In the genomic region with DNA sequence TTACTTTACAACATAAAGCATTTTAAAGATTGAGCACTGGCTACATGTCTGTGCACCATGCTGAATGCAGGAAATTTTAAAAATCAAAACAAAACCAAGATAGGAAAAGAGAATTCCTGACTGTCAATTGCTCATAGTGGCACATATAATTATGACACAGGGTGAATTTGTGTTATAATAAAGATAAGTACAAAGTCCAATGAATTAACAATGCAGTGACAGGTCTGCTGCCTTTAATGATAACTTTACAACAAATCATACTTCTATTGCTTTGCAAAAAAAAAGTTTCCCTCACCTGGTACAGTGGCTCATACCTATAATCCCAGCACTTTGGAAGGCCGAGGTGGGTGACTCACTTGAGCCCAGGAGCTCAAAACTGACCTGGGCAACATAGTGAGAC, we compare ENCODE assay signal across 33 cellular contexts.
"Had no signal": no experiment of that assay in that cellular context is flagged by ENCODE, and none has a peak within 500 bp of the region (broad histone marks: within the 10 kb centered on the region; RNA-seq: fewer than 3 reads in every experiment).

No MANE protein-coding gene starts in this region.

- H3K4me1 ChIP-seq: adrenal gland, ascending aorta, body of pancreas, breast epithelium had no signal

- H3K27me3 ChIP-seq: adrenal gland, ascending aorta, body of pancreas, brain microvascular endothelial cell, breast epithelium, cardiac muscle cell had no signal

- ATAC-seq: activated naive CD4-positive, alpha-beta T cell treated with anti-CD3 and anti-CD28 coated beads, Interleukin-2, amount 50 U/mL, for 72 hours; activated naive CD8-positive, alpha-beta T cell treated with anti-CD3 and anti-CD28 coated beads, Interleukin-2, amount 50 U/mL, for 24 hours; activated T-cell treated with anti-CD3 and anti-CD28 coated beads, Interleukin-2, amount 50 U/mL, for 4 hours; activated T-cell treated with anti-CD3 and anti-CD28 coated beads, Interleukin-2, amount 50 U/mL, for 72 hours; activated T-helper 17 cell treated with anti-CD3 and anti-CD28 coated beads, Interleukin-2, amount 50 U/mL, for 72 hours; body of pancreas had no signal

- H3K4me3 ChIP-seq: adrenal gland, ascending aorta, body of pancreas, breast epithelium, cardiac muscle cell had no signal

- H3K27ac ChIP-seq: adrenal gland, ascending aorta, body of pancreas, brain microvascular endothelial cell, breast epithelium, cardiac muscle cell had no signal

- H3K9me3 ChIP-seq: adrenal gland, ascending aorta, body of pancreas, breast epithelium had no signal

- DNase-seq: activated effector memory CD4-positive, alpha-beta T cell treated with anti-CD3 and anti-CD28 coated beads, Interleukin-2, amount 50 U/mL, for 16 hours; activated effector memory CD4-positive, alpha-beta T cell treated with Interleukin-2 at 50 U/mL for 16 hours; activated gamma-delta T cell; activated gamma-delta T cell treated with Interleukin-2 at 50 U/mL for 16 hours; activated naive CD4-positive, alpha-beta T cell; activated naive CD4-positive, alpha-beta T cell treated with anti-CD3 and anti-CD28 coated beads for 36 hours; activated naive CD4-positive, alpha-beta T cell treated with anti-CD3 and anti-CD28 coated beads, Interleukin-2, amount 10 ng/mL, durations not matched to agents 7 days and 5 days; activated naive CD4-positive, alpha-beta T cell treated with anti-CD3 and anti-CD28 coated beads, Interleukin-2, amount 50 U/mL, for 16 hours; activated naive CD4-positive, alpha-beta T cell treated with Interleukin-2 at 50 U/mL for 16 hours; activated naive CD8-positive, alpha-beta T cell treated with anti-CD3 and anti-CD28 coated beads for 36 hours; activated naive CD8-positive, alpha-beta T cell treated with anti-CD3 and anti-CD28 coated beads, Interleukin-2, amount 10 ng/mL, durations not matched to agents 7 days and 5 days; activated naive CD8-positive, alpha-beta T cell treated with anti-CD3 and anti-CD28 coated beads, Interleukin-2, amount 50 U/mL, for 24 hours; activated T-cell treated with anti-CD3 and anti-CD28 coated beads for 4 hours; activated T-cell treated with anti-CD3 and anti-CD28 coated beads, Interleukin-2, amount 50 U/mL, for 1 hour; activated T-cell treated with anti-CD3 and anti-CD28 coated beads, Interleukin-2, amount 50 U/mL, for 24 hours; activated T-cell treated with anti-CD3 and anti-CD28 coated beads, Interleukin-2, amount 50 U/mL, for 4 hours; activated T-cell treated with anti-CD3 and anti-CD28 coated beads, Interleukin-2, amount 50 U/mL, for 48 hours; activated T-cell treated with anti-CD3 and anti-CD28 coated beads, Interleukin-2, amount 50 U/mL, for 72 hours; adrenal gland; amniotic stem cell; amygdala; anterior cingulate cortex; aorta; body of pancreas; brain microvascular endothelial cell; caudate nucleus; central memory CD4-positive, alpha-beta T cell; cerebellar nuclear complex had no signal

- H3K36me3 ChIP-seq: adrenal gland, ascending aorta, brain microvascular endothelial cell, breast epithelium, cardiac muscle cell had no signal
